Comparison of ENCODE assay signal across 2 cellular contexts in genomic region chr10:96709525-96709924, GRCh38.
TF ChIP-seq lines count a peak whose summit lies in the region.

No MANE protein-coding gene starts in this region.

TF ChIP-seq in GM23338, 12 proteins besides CTCF, POLR2A, EP300 and RAD21 (continued from another document):
- TF ChIP-seq ETS1 (IDR thresholded peaks at IDR 0.05) (no peak), ZNF114 (CRISPR knock-in tag; IDR thresholded peaks at IDR 0.05) (no peak), NANOG (IDR thresholded peaks at IDR 0.05; ENCODE audit: borderline replicate concordance) (no peak), REST (IDR thresholded peaks at IDR 0.05; ENCODE audit: unreplicated experiment) (no peak), EZH2 (IDR thresholded peaks at IDR 0.05; ENCODE audit: low read depth, unreplicated experiment) (no peak), ZNF462 (CRISPR knock-in tag; IDR thresholded peaks at IDR 0.05) (no peak), POLR2AphosphoS5 (IDR thresholded peaks at IDR 0.05; ENCODE audit: low read depth) (no peak), CREB1 (CRISPR knock-in tag; IDR thresholded peaks at IDR 0.05; ENCODE audit: low read depth) (no peak)

TF ChIP-seq in GM12878, 131 proteins besides CTCF, POLR2A, EP300 and RAD21:
- TF ChIP-seq ZBTB11 (CRISPR knock-in tag; IDR thresholded peaks at IDR 0.05) (no peak), MEF2A (IDR thresholded peaks at IDR 0.05; ENCODE audit: insufficient read depth, low read depth, low read length) (no peak), SRF (IDR thresholded peaks at IDR 0.05; ENCODE audit: low read depth in 2 of 2, low read length in 2 of 2) (no peak), MLLT1 (IDR thresholded peaks at IDR 0.05) (no peak; the same call in 1 of the 2 replicates), IKZF2 (IDR thresholded peaks at IDR 0.05) (no peak), SKIL (IDR thresholded peaks at IDR 0.05; ENCODE audit: low read depth, poor library complexity, severe bottlenecking) (no peak), CREB1 (IDR thresholded peaks at IDR 0.05; ENCODE audit: low read depth) (no peak), EZH2 (IDR thresholded peaks at IDR 0.05; ENCODE audit: borderline replicate concordance, control insufficient read depth, low read depth, low read length) (no peak), SMAD1 (IDR thresholded peaks at IDR 0.05; ENCODE audit: low read depth, partially characterized antibody) (no peak), CBFB (IDR thresholded peaks at IDR 0.05; ENCODE audit: low read depth) (no peak), NR2C2 (IDR thresholded peaks at IDR 0.05; ENCODE audit: borderline replicate concordance, control insufficient read depth, insufficient read length, low read depth) (no peak), ASH2L (IDR thresholded peaks at IDR 0.05; ENCODE audit: borderline replicate concordance, low read depth) (no peak), CEBPB (IDR thresholded peaks at IDR 0.05; ENCODE audit: borderline replicate concordance in 1 of 2, low read depth in 2 of 2, low read length in 2 of 2) (no peak)
TF ChIP-seq in GM12878: peak in this region for 0.
